8 cellular contexts compared by ENCODE assay signal in genomic region chr2:121699421-121700328, GRCh38. TPM values are rescaled to one million over a fixed set of nuclear protein-coding genes. Genes with fewer than 3 reads are reported as not detected.
DNase-seq lines count a peak whose midpoint lies in the region; ATAC-seq, FAIRE-seq and TF ChIP-seq lines count a peak whose summit lies in the region.

No MANE protein-coding gene starts in this region.

- H3K36me3 ChIP-seq in prostate gland: no peaks in the 10 kb centered on the region

- no peaks in the 10 kb centered on the region for H3K27me3 ChIP-seq in prostate gland (replicated peaks; ENCODE audit: insufficient read depth)

- FAIRE-seq in GM18507 (lab: Jason Lieb, UNC): peak; percentile 85

- 58% methylated on average over 19 of the region's 19 CpGs for WGBS in prostate gland

- TF ChIP-seq POLR2A in erythroblast (IDR thresholded peaks at IDR 0.05; ENCODE audit: low read length) (peak; percentile 28), prostate gland (IDR thresholded peaks at IDR 0.05) (no peak)

- no peaks in the 10 kb centered on the region for H3K9me3 ChIP-seq in prostate gland

- TF ChIP-seq CTCF in prostate gland (IDR thresholded peaks at IDR 0.05): no peak

- no peak overlapping the region for H3K4me3 ChIP-seq in prostate gland

- peak; percentile 98 for ATAC-seq in HG02870 (IDR thresholded peaks at IDR 0.05; ENCODE audit: unreplicated experiment)

- intact Hi-C loops in prostate gland (cut with DNase I): no loop called here

- DNase-seq in GM18507 (ENCODE audit: extremely low spot score, insufficient read length, low read depth) (peak; percentile 62), NCI-H69 (lab: John Stamatoyannopoulos, UW) (peak; percentile 3), erythroblast (lab: John Stamatoyannopoulos, UW) (peak in 1 of 2 experiments; percentile 58), prostate gland (ENCODE audit: low spot score) (peak; percentile 9), amygdala (lab: John Stamatoyannopoulos, UW) (no peak), iPS-NIHi7 (ENCODE audit: extremely low spot score) (no peak)
- DNase-seq in activated CD8-positive, alpha-beta memory T cell treated with anti-CD3 and anti-CD28 coated beads for 4 hours (ENCODE audit: low read depth in 2 of 2): peak; percentile 69 to 82

- H3K27ac ChIP-seq in prostate gland: no peak overlapping the region

- no peaks in the 10 kb centered on the region for H3K4me1 ChIP-seq in prostate gland (replicated peaks)

RNA-seq across cellular contexts. Expression of gene NIFK, which starts 37.0 kb away (rescaled TPM):
- total RNA-seq in prostate gland: 10 to 100 TPM; 57.7 to 66.6 TPM

RNA-seq across cellular contexts. Expression of gene CLASP1, which starts 50.4 kb away (rescaled TPM):
- 10 to 100 TPM; 44.4 to 90.2 TPM for total RNA-seq in prostate gland

RNA-seq across cellular contexts. Expression of gene TSN, which starts 55.8 kb away (rescaled TPM):
- total RNA-seq in prostate gland: 10 to 100 TPM; 35.3 to 58.7 TPM

Comparison
In these comparisons a context has a peak if more than half of its experiments do, and no peak if none do; other contexts are left out.
1. DNase-seq: peak in GM18507 (single experiment), NCI-H69 (single experiment), activated CD8-positive, alpha-beta memory T cell treated with anti-CD3 and anti-CD28 coated beads for 4 hours (2 of 2) and prostate gland (single experiment); none in amygdala (0 of 56) and iPS-NIHi7 (single experiment).